Comparison of ENCODE assay signal across 17 cellular contexts in genomic region chr10:126218778-126219649, GRCh38.
DNase-seq lines count a peak whose midpoint lies in the region; TF ChIP-seq lines count a peak whose summit lies in the region.
"Had no signal": no experiment of that assay in that cellular context is flagged by ENCODE, and none has a peak within 500 bp of the region (broad histone marks: within the 10 kb centered on the region; RNA-seq: fewer than 3 reads in every experiment).

No MANE protein-coding gene starts in this region.

- H3K4me1 ChIP-seq in neural progenitor cell (peaks cover 13% of the 10 kb centered on the region), Karpas-422 (ENCODE audit: low read length) (no peaks in the 10 kb centered on the region)
- H3K4me1 ChIP-seq: BLaER1 treated with 17β-estradiol and CSF1 and Interleukin-3, amounts not matched to agents 10 nM and 100 nM had no signal

- H3K36me3 Mint-ChIP-seq in neural progenitor cell: no peaks in the 10 kb centered on the region
- H3K36me3 Mint-ChIP-seq: CD8-positive, alpha-beta T cell had no signal

- H3K4me2 ChIP-seq in neural progenitor cell (no peak overlapping the region), Karpas-422 (ENCODE audit: low read depth, low read length, poor library complexity, severe bottlenecking) (no peak overlapping the region)
- H3K4me2 ChIP-seq: BLaER1 treated with 17β-estradiol and CSF1 and Interleukin-3, amounts not matched to agents 10 nM and 100 nM had no signal

- H3K27me3 ChIP-seq in neural progenitor cell (no peaks in the 10 kb centered on the region), Karpas-422 (ENCODE audit: low read length) (no peaks in the 10 kb centered on the region)
- H3K27me3 ChIP-seq: BLaER1 treated with 17β-estradiol and CSF1 and Interleukin-3, amounts not matched to agents 10 nM and 100 nM had no signal

- H3K9me3 ChIP-seq in neural progenitor cell (ENCODE audit: low read depth): no peaks in the 10 kb centered on the region
- H3K9me3 ChIP-seq in Karpas-422 (ENCODE audit: low read length): no peaks in the 10 kb centered on the region
- H3K9me3 ChIP-seq: BLaER1 treated with 17β-estradiol and CSF1 and Interleukin-3, amounts not matched to agents 10 nM and 100 nM had no signal

- peak overlapping the region; percentile 76 for H3K27ac Mint-ChIP-seq in neural progenitor cell
- H3K27ac Mint-ChIP-seq: B cell; CD8-positive, alpha-beta T cell had no signal

- peaks cover 23% of the 10 kb centered on the region for H3K4me1 Mint-ChIP-seq in neural progenitor cell
- H3K4me1 Mint-ChIP-seq: B cell had no signal

- no peak for TF ChIP-seq CTCF in neural progenitor cell (IDR thresholded peaks at IDR 0.05)

- H3K36me3 ChIP-seq in neural progenitor cell: no peaks in the 10 kb centered on the region
- no peaks in the 10 kb centered on the region for H3K36me3 ChIP-seq in Karpas-422 (ENCODE audit: insufficient read depth, low read length)
- H3K36me3 ChIP-seq: BLaER1 treated with 17β-estradiol and CSF1 and Interleukin-3, amounts not matched to agents 10 nM and 100 nM had no signal

- no peak overlapping the region for H3K27ac ChIP-seq in neural progenitor cell
- H3K27ac ChIP-seq in Karpas-422 (ENCODE audit: low read length): no peak overlapping the region
- H3K27ac ChIP-seq: 22Rv1; BLaER1 treated with 17β-estradiol and CSF1 and Interleukin-3, amounts not matched to agents 10 nM and 100 nM; GM23248 had no signal

- no peaks in the 10 kb centered on the region for H4K20me1 ChIP-seq in neural progenitor cell (ENCODE audit: low read depth)
- H4K20me1 ChIP-seq in Karpas-422 (ENCODE audit: insufficient read depth, low read depth, low read length): no peaks in the 10 kb centered on the region
- H4K20me1 ChIP-seq: BLaER1 treated with 17β-estradiol and CSF1 and Interleukin-3, amounts not matched to agents 10 nM and 100 nM had no signal

- H3K9me3 Mint-ChIP-seq in neural progenitor cell: no peaks in the 10 kb centered on the region
- H3K9me3 Mint-ChIP-seq: CD8-positive, alpha-beta T cell had no signal

- H2AFZ ChIP-seq in neural progenitor cell (replicated peaks): no peak overlapping the region
- no peak overlapping the region for H2AFZ ChIP-seq in Karpas-422 (ENCODE audit: low read length)
- H2AFZ ChIP-seq: GM23248 had no signal

- H3K4me3 ChIP-seq in neural progenitor cell: no peak overlapping the region
- no peak overlapping the region for H3K4me3 ChIP-seq in Karpas-422 (ENCODE audit: low read length)
- H3K4me3 ChIP-seq: BLaER1 treated with 17β-estradiol and CSF1 and Interleukin-3, amounts not matched to agents 10 nM and 100 nM; GM23248 had no signal

- H3K9ac ChIP-seq in neural progenitor cell (no peak overlapping the region), Karpas-422 (ENCODE audit: low read length) (no peak overlapping the region)
- H3K9ac ChIP-seq: BLaER1 treated with 17β-estradiol and CSF1 and Interleukin-3, amounts not matched to agents 10 nM and 100 nM; GM23248 had no signal

- peak; percentile 64 for DNase-seq in NCI-H82 (lab: John Stamatoyannopoulos, UW)
- DNase-seq in NCI-H82 treated with DMSO at 0.1 percent for 48 hours (lab: John Stamatoyannopoulos, UW; ENCODE audit: unreplicated experiment): no peak
- DNase-seq in left kidney (ENCODE audit: low read depth, low spot score): peak; percentile 48
- DNase-seq in neural progenitor cell (ENCODE audit: low spot score): no peak
- DNase-seq in NCI-H1048 (lab: John Stamatoyannopoulos, UW): no peak
- DNase-seq in Karpas-422: no peak
- no peak for DNase-seq in activated naive CD4-positive, alpha-beta T cell treated with anti-CD3 and anti-CD28 coated beads, Interleukin-2, amount 50 U/mL, for 16 hours
- DNase-seq: Calu3; CD8-positive, alpha-beta T cell; DMS 273 treated with DMSO at 0.1 percent for 48 hours; DND-41; EL; GM23248; HCEC 1CT had no signal

- no peak overlapping the region for H3K4me3 Mint-ChIP-seq in neural progenitor cell
- H3K4me3 Mint-ChIP-seq: B cell; CD8-positive, alpha-beta T cell had no signal

- H3K79me2 ChIP-seq in neural progenitor cell (ENCODE audit: low read depth) (no peaks in the 10 kb centered on the region), Karpas-422 (ENCODE audit: low read length) (no peaks in the 10 kb centered on the region)

- no peaks in the 10 kb centered on the region for H3K27me3 Mint-ChIP-seq in neural progenitor cell (ENCODE audit: insufficient read depth, low read depth)

- peaks cover 6% of the 10 kb centered on the region for H3F3A ChIP-seq in neural progenitor cell (ENCODE audit: low read depth)

- H3K9me2 ChIP-seq in Karpas-422 (replicated peaks; ENCODE audit: insufficient read depth, low read length): no peaks in the 10 kb centered on the region

Comparison
In these comparisons a context has a peak if more than half of its experiments do, and no peak if none do; other contexts are left out.
1. DNase-seq: peak in NCI-H82 (single experiment) and left kidney (single experiment); none in NCI-H82 treated with DMSO at 0.1 percent for 48 hours (single experiment), neural progenitor cell (single experiment), NCI-H1048 (single experiment), Karpas-422 (single experiment) and activated naive CD4-positive, alpha-beta T cell treated with anti-CD3 and anti-CD28 coated beads, Interleukin-2, amount 50 U/mL, for 16 hours (single experiment).